ENCODE assay signal across 7 cellular contexts in genomic region chr6:7106752-7107577, GRCh38. TPM values are rescaled to one million over a fixed set of nuclear protein-coding genes. Genes with fewer than 3 reads are reported as not detected.
A peak's percentile ranks its signal among the peaks of the same experiment; 100 is the strongest.
DNase-seq lines count a peak whose midpoint lies in the region; ATAC-seq, FAIRE-seq and TF ChIP-seq lines count a peak whose summit lies in the region.

No MANE protein-coding gene starts in this region.

- TSS peak; percentile 45 for BruUV-seq in PC-9 (replicated peaks; lab: Mats Ljungman, UMichigan)

- TF ChIP-seq CTCF in PC-9 (conservative IDR thresholded peaks at IDR 0.05) (no peak), heart right ventricle (IDR thresholded peaks at IDR 0.05) (peak in 5 of 9 donors; percentile 8 to 44 (median 30))

- H2AFZ ChIP-seq in PC-9 = peak overlapping the region; percentile 89; the same call in 1 of the 2 replicates

- H3K27me3 ChIP-seq in PC-9 (ENCODE audit: insufficient read depth, low read depth) (no peaks in the 10 kb centered on the region), heart right ventricle (no peaks in the 10 kb centered on the region)

- peak; percentile 64 for FAIRE-seq in GM18507 (lab: Jason Lieb, UNC)

- H3K4me3 ChIP-seq in PC-9 (peak overlapping the region; percentile 90), heart right ventricle (peak overlapping the region; percentile 71 to 99 (median 84)), skeletal muscle cell (ENCODE audit: low read depth, low read length) (peak overlapping the region; percentile 97)

- peaks cover 3% of the 10 kb centered on the region; the same call in 1 of the 2 replicates for H3F3A ChIP-seq in PC-9 (ENCODE audit: insufficient read depth, low read depth)

- POLR2A ChIA-PET in PC-9 (lab: Charles Lee; ENCODE audit: unreplicated experiment) = interaction anchor here (1.2 kb wide), 1 partner anchor 300 kb away, joined by 3 read pairs; no protein-coding TSS in a partner anchor

- H3K4me1 ChIP-seq in PC-9 (replicated peaks; ENCODE audit: insufficient read depth) (peaks cover 22% of the 10 kb centered on the region), heart right ventricle (peaks cover 0 to 39% (median 28%) of the 10 kb centered on the region in 9 donors)

- H3K36me3 ChIP-seq in PC-9 (ENCODE audit: low read depth) (no peaks in the 10 kb centered on the region), heart right ventricle (no peaks in the 10 kb centered on the region)

- H3K27ac ChIP-seq in PC-9 (no peak overlapping the region), heart right ventricle (peak overlapping the region; percentile 86 to 98 (median 95))

- ATAC-seq in HG02840 (IDR thresholded peaks at IDR 0.05; ENCODE audit: low FRiP score, unreplicated experiment) (peak; percentile 34), heart right ventricle (peak in 6 of 8 donors; percentile 2 to 43 (median 13))

- no peaks in the 10 kb centered on the region for H3K9me2 ChIP-seq in PC-9 (ENCODE audit: insufficient read depth)

- CTCF ChIA-PET in PC-9 (lab: Charles Lee) = interaction anchor here (0.5 kb wide), 1 partner anchor 191 kb away, joined by 3 read pairs; no protein-coding TSS in a partner anchor

- H3K4me2 ChIP-seq in PC-9 = peak overlapping the region; percentile 87

- no peaks in the 10 kb centered on the region for H4K20me1 ChIP-seq in PC-9 (ENCODE audit: insufficient read depth)

- H3K9me3 ChIP-seq in PC-9 (ENCODE audit: insufficient read depth, low read depth) (no peaks in the 10 kb centered on the region), heart right ventricle (no peaks in the 10 kb centered on the region)

- H3K79me2 ChIP-seq in PC-9 (ENCODE audit: low read depth) = peaks cover 36% of the 10 kb centered on the region

- intact Hi-C loops in PC-9 (cut with micrococcal nuclease; ENCODE audit: unreplicated experiment) = loop anchor here (2.0 to 5.0 kb wide), 3 partner anchors 56 to 385 kb away; no protein-coding TSS in a partner anchor
- intact Hi-C loops in heart right ventricle (cut with DNase I) = loop anchor here in 6 of 10 donors (5.0 to 10.0 kb wide), 7 partner anchors 35 to 382 kb away; no protein-coding TSS in a partner anchor

- WGBS in heart right ventricle, 2 donors = 3 to 4% methylated on average over 62 to 66 of the region's 66 CpGs

- DNase-seq in GM18507 (ENCODE audit: extremely low spot score, insufficient read length, low read depth) = no peak
- DNase-seq in PC-9 = peak in 1 of 2 experiments; percentile 48
- peak; percentile 57 for DNase-seq in activated gamma-delta T cell treated with anti-CD3 and anti-CD28 coated beads, Interleukin-2, amount 50 U/mL, for 16 hours (ENCODE audit: low read depth)
- peak; percentile 28 to 46 for DNase-seq in heart right ventricle
- no peak for DNase-seq in skeletal muscle cell (ENCODE audit: low read depth)
- DNase-seq in DMS79 (lab: John Stamatoyannopoulos, UW) = no peak

RNA-seq across cellular contexts. Expression of gene RREB1, which starts 0.8 kb away (rescaled TPM):
- total RNA-seq in PC-9 (2021) (29.2 and 38.4 TPM in 2 replicates), heart right ventricle (10 to 100 TPM; 32.2 to 47.1 (median 36.8) TPM)
- 10 to 100 TPM in 1 of 2 donors, 1 to 10 TPM in 1; 3.0 to 11.4 TPM for polyA plus RNA-seq in heart right ventricle

Comparison
In these comparisons a context has a peak if more than half of its experiments do, and no peak if none do; other contexts are left out.
1. DNase-seq: peak in activated gamma-delta T cell treated with anti-CD3 and anti-CD28 coated beads, Interleukin-2, amount 50 U/mL, for 16 hours (single experiment) and heart right ventricle (2 of 2); none in GM18507 (single experiment), skeletal muscle cell (single experiment) and DMS79 (single experiment).
2. Peak in every context shown above with its lines, with median percentiles within 50 percentile points of each other: H3K4me3 ChIP-seq.